In the genomic region with DNA sequence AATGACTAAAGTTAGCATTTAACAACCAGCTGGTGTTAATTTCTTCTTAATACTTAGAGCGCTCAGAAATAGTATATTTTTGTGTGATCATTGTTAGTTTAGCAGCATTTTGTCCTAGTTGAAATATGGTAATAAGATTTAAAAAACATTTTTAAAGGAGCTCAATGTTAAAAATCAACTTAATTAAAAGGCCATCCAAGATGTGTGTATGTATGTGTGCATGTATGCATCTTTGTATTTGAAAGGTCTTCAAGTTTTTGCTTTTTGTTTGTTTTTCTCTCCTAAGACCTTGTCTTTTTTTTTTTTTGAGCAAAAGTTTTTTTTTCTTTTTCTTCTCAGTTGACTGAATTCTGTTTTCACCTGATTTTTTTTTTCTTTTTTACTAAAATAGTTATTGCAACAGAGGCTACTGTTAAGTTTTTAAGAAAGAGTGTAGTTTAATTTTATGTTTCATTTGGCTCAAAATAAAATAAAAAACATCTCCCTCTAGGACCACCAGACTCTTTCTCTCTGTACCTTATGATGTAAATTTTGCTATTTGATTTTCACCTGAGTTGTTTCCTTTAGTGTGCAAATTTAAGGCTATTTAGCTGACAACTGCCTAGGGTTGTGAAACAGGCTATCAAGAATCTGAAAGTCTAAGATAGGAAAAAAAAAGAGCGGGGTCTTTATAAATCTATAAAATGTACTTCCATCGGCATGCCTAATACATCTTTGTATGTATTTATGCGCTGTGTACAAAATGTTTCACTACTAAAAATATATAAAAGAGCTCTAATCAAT, we compare ENCODE assay signal across 19 cellular contexts.
"Had no signal": no experiment of that assay in that cellular context is flagged by ENCODE, and none has a peak within 500 bp of the region (broad histone marks: within the 10 kb centered on the region; RNA-seq: fewer than 3 reads in every experiment).

No MANE protein-coding gene starts in this region.

- H3K9me3 Mint-ChIP-seq: natural killer cell treated with Interleukin-12 subunit alpha and Interleukin-12 subunit beta and Interleukin-15 and Interleukin-18, amount 100 ng/mL, for 72 hours had no signal

- DNase-seq: activated CD8-positive, alpha-beta memory T cell treated with anti-CD3 and anti-CD28 coated beads, Interleukin-2, amount 50 U/mL, for 4 hours; activated CD8-positive, alpha-beta T cell treated with anti-CD3 and anti-CD28 coated beads for 36 hours; activated naive CD4-positive, alpha-beta T cell; adrenal gland; caudate nucleus; effector CD8-positive, alpha-beta T cell; left cardiac atrium; mucosa of descending colon; occipital lobe; psoas muscle; SK-N-SH; stimulated activated CD4-positive, alpha-beta T cell treated with anti-CD3 and anti-CD28 coated beads, Interleukin-2, amount 100 ng/mL, for 24 hours; stimulated activated naive B cell treated with anti-CD40 and anti-IgM and Interleukin-4, amounts not matched to agents 10 μg/mL and 1 μg/mL and 100 μg/mL, for 72 hours; trophoblast cell had no signal

- H3K36me3 ChIP-seq: adrenal gland had no signal

- H3K27ac ChIP-seq: adrenal gland, coronary artery, hepatocyte, psoas muscle had no signal

- H3K27me3 Mint-ChIP-seq: activated CD8-positive, alpha-beta T cell treated with anti-CD3 and anti-CD28 coated beads for 36 hours; stimulated activated naive B cell treated with anti-CD40 and anti-IgM and Interleukin-4, amounts not matched to agents 10 μg/mL and 1 μg/mL and 100 μg/mL, for 72 hours had no signal

- H3K27ac Mint-ChIP-seq: activated CD8-positive, alpha-beta T cell treated with anti-CD3 and anti-CD28 coated beads for 36 hours; activated T-helper 1 cell treated with anti-CD3 and anti-CD28 coated beads, Interleukin-12 subunit alpha, Interleukin-12 subunit beta, Interleukin-2, Interleukin-4 antibody, amounts not matched to agents 30 ng/mL and 10 ng/mL and 1 ng/mL, durations not matched to agents 14 hours and 24 hours and 36 hours; natural killer cell treated with Interleukin-12 subunit alpha and Interleukin-12 subunit beta and Interleukin-15 and Interleukin-18, amount 100 ng/mL, for 72 hours; stimulated activated naive B cell treated with anti-CD40 and anti-IgM and Interleukin-4, amounts not matched to agents 10 μg/mL and 1 μg/mL and 100 μg/mL, for 72 hours had no signal

- H3K4me3 Mint-ChIP-seq: activated CD8-positive, alpha-beta T cell treated with anti-CD3 and anti-CD28 coated beads for 36 hours; activated T-helper 1 cell treated with anti-CD3 and anti-CD28 coated beads, Interleukin-12 subunit alpha, Interleukin-12 subunit beta, Interleukin-2, Interleukin-4 antibody, amounts not matched to agents 30 ng/mL and 10 ng/mL and 1 ng/mL, durations not matched to agents 14 hours and 24 hours and 36 hours; natural killer cell treated with Interleukin-12 subunit alpha and Interleukin-12 subunit beta and Interleukin-15 and Interleukin-18, amount 100 ng/mL, for 72 hours; stimulated activated naive B cell treated with anti-CD40 and anti-IgM and Interleukin-4, amounts not matched to agents 10 μg/mL and 1 μg/mL and 100 μg/mL, for 72 hours had no signal

- H2AFZ ChIP-seq: hepatocyte had no signal

- H3K79me2 ChIP-seq: hepatocyte had no signal

- H3K4me3 ChIP-seq: adrenal gland, coronary artery, hepatocyte, mucosa of descending colon, psoas muscle had no signal

- H3K9me3 ChIP-seq: adrenal gland, psoas muscle, SK-N-SH had no signal

- ATAC-seq: activated CD8-positive, alpha-beta T cell treated with anti-CD3 and anti-CD28 coated beads for 36 hours; left cardiac atrium; mucosa of descending colon; natural killer cell treated with Interleukin-12 subunit alpha and Interleukin-12 subunit beta and Interleukin-15 and Interleukin-18, amount 100 ng/mL, for 72 hours; psoas muscle; sciatic nerve; stimulated activated naive B cell treated with anti-CD40 and anti-IgM and Interleukin-4, amounts not matched to agents 10 μg/mL and 1 μg/mL and 100 μg/mL, for 72 hours had no signal

- H3K4me1 ChIP-seq: adrenal gland, psoas muscle had no signal

- H3K27me3 ChIP-seq: adrenal gland, hepatocyte had no signal

- H3K9me2 ChIP-seq: SK-N-SH had no signal

- H3K9ac ChIP-seq: SK-N-SH had no signal

- H3K4me2 ChIP-seq: hepatocyte, SK-N-SH had no signal
